Comparison of ENCODE assay signal across 2 cellular contexts in the genomic region with DNA sequence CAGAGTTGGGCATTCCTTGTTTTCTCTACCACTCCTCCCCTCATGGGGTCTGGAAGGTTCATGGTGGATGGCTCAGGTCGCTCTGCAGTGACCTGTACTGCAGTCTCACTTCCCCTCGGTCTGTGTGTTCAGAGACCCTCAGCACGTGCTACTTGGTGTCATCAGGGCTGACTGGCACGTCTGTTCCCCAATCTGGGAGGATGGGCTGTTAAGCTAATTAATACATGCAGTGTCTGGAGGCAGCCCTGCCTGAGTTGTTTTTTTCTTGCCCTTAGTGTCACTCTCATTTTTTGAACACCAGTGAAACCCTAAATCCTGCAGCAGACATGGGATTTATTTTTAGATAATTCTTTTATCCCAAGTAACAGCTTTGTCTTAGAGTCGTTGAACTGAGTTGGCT.
TF ChIP-seq lines count a peak whose summit lies in the region.

No MANE protein-coding gene starts in this region.

TF ChIP-seq in SK-N-SH, 30 proteins besides CTCF, POLR2A, EP300 and RAD21 (continued from another document):
- TF ChIP-seq, protein P1, sequence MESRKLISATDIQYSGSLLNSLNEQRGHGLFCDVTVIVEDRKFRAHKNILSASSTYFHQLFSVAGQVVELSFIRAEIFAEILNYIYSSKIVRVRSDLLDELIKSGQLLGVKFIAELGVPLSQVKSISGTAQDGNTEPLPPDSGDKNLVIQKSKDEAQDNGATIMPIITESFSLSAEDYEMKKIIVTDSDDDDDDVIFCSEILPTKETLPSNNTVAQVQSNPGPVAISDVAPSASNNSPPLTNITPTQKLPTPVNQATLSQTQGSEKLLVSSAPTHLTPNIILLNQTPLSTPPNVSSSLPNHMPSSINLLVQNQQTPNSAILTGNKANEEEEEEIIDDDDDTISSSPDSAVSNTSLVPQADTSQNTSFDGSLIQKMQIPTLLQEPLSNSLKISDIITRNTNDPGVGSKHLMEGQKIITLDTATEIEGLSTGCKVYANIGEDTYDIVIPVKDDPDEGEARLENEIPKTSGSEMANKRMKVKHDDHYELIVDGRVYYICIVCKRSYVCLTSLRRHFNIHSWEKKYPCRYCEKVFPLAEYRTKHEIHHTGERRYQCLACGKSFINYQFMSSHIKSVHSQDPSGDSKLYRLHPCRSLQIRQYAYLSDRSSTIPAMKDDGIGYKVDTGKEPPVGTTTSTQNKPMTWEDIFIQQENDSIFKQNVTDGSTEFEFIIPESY (IDR thresholded peaks at IDR 0.05; ENCODE audit: borderline replicate concordance, low read depth): no peak
- TF ChIP-seq FOXM1 (IDR thresholded peaks at IDR 0.05; ENCODE audit: low read depth): no peak
- no peak for TF ChIP-seq FOXJ3 (CRISPR knock-in tag; IDR thresholded peaks at IDR 0.05)

TF ChIP-seq in SK-N-SH treated with all-trans-retinoic acid at 6 μM for 48 hours, 23 proteins besides CTCF, POLR2A, EP300 and RAD21 (continued from another document):
- TF ChIP-seq, protein P2, sequence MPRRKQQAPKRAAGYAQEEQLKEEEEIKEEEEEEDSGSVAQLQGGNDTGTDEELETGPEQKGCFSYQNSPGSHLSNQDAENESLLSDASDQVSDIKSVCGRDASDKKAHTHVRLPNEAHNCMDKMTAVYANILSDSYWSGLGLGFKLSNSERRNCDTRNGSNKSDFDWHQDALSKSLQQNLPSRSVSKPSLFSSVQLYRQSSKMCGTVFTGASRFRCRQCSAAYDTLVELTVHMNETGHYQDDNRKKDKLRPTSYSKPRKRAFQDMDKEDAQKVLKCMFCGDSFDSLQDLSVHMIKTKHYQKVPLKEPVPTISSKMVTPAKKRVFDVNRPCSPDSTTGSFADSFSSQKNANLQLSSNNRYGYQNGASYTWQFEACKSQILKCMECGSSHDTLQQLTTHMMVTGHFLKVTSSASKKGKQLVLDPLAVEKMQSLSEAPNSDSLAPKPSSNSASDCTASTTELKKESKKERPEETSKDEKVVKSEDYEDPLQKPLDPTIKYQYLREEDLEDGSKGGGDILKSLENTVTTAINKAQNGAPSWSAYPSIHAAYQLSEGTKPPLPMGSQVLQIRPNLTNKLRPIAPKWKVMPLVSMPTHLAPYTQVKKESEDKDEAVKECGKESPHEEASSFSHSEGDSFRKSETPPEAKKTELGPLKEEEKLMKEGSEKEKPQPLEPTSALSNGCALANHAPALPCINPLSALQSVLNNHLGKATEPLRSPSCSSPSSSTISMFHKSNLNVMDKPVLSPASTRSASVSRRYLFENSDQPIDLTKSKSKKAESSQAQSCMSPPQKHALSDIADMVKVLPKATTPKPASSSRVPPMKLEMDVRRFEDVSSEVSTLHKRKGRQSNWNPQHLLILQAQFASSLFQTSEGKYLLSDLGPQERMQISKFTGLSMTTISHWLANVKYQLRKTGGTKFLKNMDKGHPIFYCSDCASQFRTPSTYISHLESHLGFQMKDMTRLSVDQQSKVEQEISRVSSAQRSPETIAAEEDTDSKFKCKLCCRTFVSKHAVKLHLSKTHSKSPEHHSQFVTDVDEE (CRISPR knock-in tag; IDR thresholded peaks at IDR 0.05): no peak
- no peak for TF ChIP-seq ISL1 (CRISPR knock-in tag; IDR thresholded peaks at IDR 0.05)
- no peak for TF ChIP-seq ARNTL (CRISPR knock-in tag; IDR thresholded peaks at IDR 0.05; ENCODE audit: borderline replicate concordance, low read depth)
- TF ChIP-seq ZC3H10 (CRISPR knock-in tag; IDR thresholded peaks at IDR 0.05): no peak
- TF ChIP-seq, protein P3, sequence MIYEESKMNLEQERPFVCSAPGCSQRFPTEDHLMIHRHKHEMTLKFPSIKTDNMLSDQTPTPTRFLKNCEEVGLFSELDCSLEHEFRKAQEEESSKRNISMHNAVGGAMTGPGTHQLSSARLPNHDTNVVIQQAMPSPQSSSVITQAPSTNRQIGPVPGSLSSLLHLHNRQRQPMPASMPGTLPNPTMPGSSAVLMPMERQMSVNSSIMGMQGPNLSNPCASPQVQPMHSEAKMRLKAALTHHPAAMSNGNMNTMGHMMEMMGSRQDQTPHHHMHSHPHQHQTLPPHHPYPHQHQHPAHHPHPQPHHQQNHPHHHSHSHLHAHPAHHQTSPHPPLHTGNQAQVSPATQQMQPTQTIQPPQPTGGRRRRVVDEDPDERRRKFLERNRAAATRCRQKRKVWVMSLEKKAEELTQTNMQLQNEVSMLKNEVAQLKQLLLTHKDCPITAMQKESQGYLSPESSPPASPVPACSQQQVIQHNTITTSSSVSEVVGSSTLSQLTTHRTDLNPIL (CRISPR knock-in tag; IDR thresholded peaks at IDR 0.05; ENCODE audit: low read depth): no peak
- TF ChIP-seq ZNF565 (CRISPR knock-in tag; conservative IDR thresholded peaks at IDR 0.05; ENCODE audit: low read depth): no peak
